ENCODE assay signal across 2 cellular contexts in genomic region chr17:61467416-61468262, GRCh38.
TF ChIP-seq lines count a peak whose summit lies in the region.

No MANE protein-coding gene starts in this region.

TF ChIP-seq in K562, 482 proteins besides CTCF, POLR2A, EP300 and RAD21:
- TF ChIP-seq BCLAF1 (IDR thresholded peaks at IDR 0.05; ENCODE audit: borderline replicate concordance in 1 of 2, control insufficient read depth in 1 of 2, low read depth in 2 of 2, low read length in 1 of 2) (0 out of 4 replicates have a peak, but pooled peaks of 1 of the 2 experiments have one; percentile 58), FOXA1 (IDR thresholded peaks at IDR 0.05; ENCODE audit: borderline replicate concordance) (no peak), ATF7 (IDR thresholded peaks at IDR 0.05) (0 out of 2 replicates have a peak, but pooled peaks have one; percentile 18), ZBTB11 (CRISPR knock-in tag; IDR thresholded peaks at IDR 0.05) (peak in 1 of 3 experiments; percentile 93; a peak in 2 of 6 replicates), NR2C1 (IDR thresholded peaks at IDR 0.05) (0 out of 2 replicates have a peak, but pooled peaks have one; percentile 15), NR2C1 (tag; IDR thresholded peaks at IDR 0.05) (no peak), RFX1 (IDR thresholded peaks at IDR 0.05) (peak; percentile 9; the same call in 1 of the 2 replicates), NR2C2 (CRISPR knock-in tag; IDR thresholded peaks at IDR 0.05) (no peak), NR2C2 (tag; IDR thresholded peaks at IDR 0.05) (peak; percentile 43; the same call in 1 of the 2 replicates), NEUROD1 (IDR thresholded peaks at IDR 0.05; ENCODE audit: borderline replicate concordance, low read depth, low read length, partially characterized antibody) (peak; percentile 62), POLR2G (IDR thresholded peaks at IDR 0.05; ENCODE audit: low read depth, low read length) (no peak), YY1 (IDR thresholded peaks at IDR 0.05; ENCODE audit: borderline replicate concordance in 1 of 3, control insufficient read depth in 1 of 3, extremely low read depth in 1 of 3, insufficient read depth in 3 of 3, insufficient read length in 1 of 3, insufficient replicate concordance in 2 of 3, low read depth in 1 of 3, low read length in 2 of 3) (peak in 1 of 3 experiments; percentile 23), XRCC5 (IDR thresholded peaks at IDR 0.05; ENCODE audit: low read depth, low read length) (0 out of 2 replicates have a peak, but pooled peaks have one; percentile 50), TFE3 (CRISPR knock-in tag; IDR thresholded peaks at IDR 0.05) (no peak)

TF ChIP-seq in HepG2, 621 proteins besides CTCF, POLR2A, EP300 and RAD21 (continues in another document):
- TF ChIP-seq ZNF260 (CRISPR knock-in tag; IDR thresholded peaks at IDR 0.05; ENCODE audit: borderline replicate concordance, low read depth) (no peak), TFDP1 (CRISPR knock-in tag; IDR thresholded peaks at IDR 0.05; ENCODE audit: borderline replicate concordance) (no peak), ZBTB49 (CRISPR knock-in tag; IDR thresholded peaks at IDR 0.05; ENCODE audit: borderline replicate concordance) (no peak), ZBTB40 (IDR thresholded peaks at IDR 0.05) (no peak), ZBTB40 (CRISPR knock-in tag; IDR thresholded peaks at IDR 0.05) (peak; percentile 36; the same call in 1 of the 2 replicates), CHD4 (IDR thresholded peaks at IDR 0.05; ENCODE audit: borderline replicate concordance, low read length) (no peak), ZBTB37 (CRISPR knock-in tag; IDR thresholded peaks at IDR 0.05) (no peak), SIX1 (CRISPR knock-in tag; IDR thresholded peaks at IDR 0.05; ENCODE audit: borderline replicate concordance) (no peak), GABPA (IDR thresholded peaks at IDR 0.05; ENCODE audit: low read depth, low read length) (0 out of 2 replicates have a peak, but pooled peaks have one; percentile 16), GABPA (CRISPR knock-in tag; IDR thresholded peaks at IDR 0.05; ENCODE audit: low read depth) (no peak), ZNF768 (CRISPR knock-in tag; IDR thresholded peaks at IDR 0.05) (peak; percentile 27; the same call in 1 of the 2 replicates), SAFB2 (CRISPR knock-in tag; IDR thresholded peaks at IDR 0.05; ENCODE audit: borderline replicate concordance, low read depth) (no peak), ZNF605 (CRISPR knock-in tag; IDR thresholded peaks at IDR 0.05) (no peak), SALL1 (CRISPR knock-in tag; IDR thresholded peaks at IDR 0.05) (peak; percentile 36; the same call in 1 of the 2 replicates), ELF4 (CRISPR knock-in tag; IDR thresholded peaks at IDR 0.05; ENCODE audit: borderline replicate concordance) (no peak), GLI4 (CRISPR knock-in tag; IDR thresholded peaks at IDR 0.05; ENCODE audit: borderline replicate concordance) (no peak), ZNF10 (CRISPR knock-in tag; IDR thresholded peaks at IDR 0.05; ENCODE audit: borderline replicate concordance, low read depth) (no peak), ZNF501 (CRISPR knock-in tag; IDR thresholded peaks at IDR 0.05) (no peak), ZHX2 (IDR thresholded peaks at IDR 0.05; ENCODE audit: low read depth) (no peak), ZHX2 (CRISPR knock-in tag; IDR thresholded peaks at IDR 0.05; ENCODE audit: borderline replicate concordance) (no peak), WIZ (CRISPR knock-in tag; IDR thresholded peaks at IDR 0.05) (no peak), RFX3 (CRISPR knock-in tag; IDR thresholded peaks at IDR 0.05) (no peak), ZNF782 (CRISPR knock-in tag; IDR thresholded peaks at IDR 0.05; ENCODE audit: borderline replicate concordance) (no peak), FOXO4 (CRISPR knock-in tag; conservative IDR thresholded peaks at IDR 0.05) (0 out of 2 replicates have a peak, but pooled peaks have one; percentile 78)
